ENCODE assay signal across 21 cellular contexts in the genomic region with DNA sequence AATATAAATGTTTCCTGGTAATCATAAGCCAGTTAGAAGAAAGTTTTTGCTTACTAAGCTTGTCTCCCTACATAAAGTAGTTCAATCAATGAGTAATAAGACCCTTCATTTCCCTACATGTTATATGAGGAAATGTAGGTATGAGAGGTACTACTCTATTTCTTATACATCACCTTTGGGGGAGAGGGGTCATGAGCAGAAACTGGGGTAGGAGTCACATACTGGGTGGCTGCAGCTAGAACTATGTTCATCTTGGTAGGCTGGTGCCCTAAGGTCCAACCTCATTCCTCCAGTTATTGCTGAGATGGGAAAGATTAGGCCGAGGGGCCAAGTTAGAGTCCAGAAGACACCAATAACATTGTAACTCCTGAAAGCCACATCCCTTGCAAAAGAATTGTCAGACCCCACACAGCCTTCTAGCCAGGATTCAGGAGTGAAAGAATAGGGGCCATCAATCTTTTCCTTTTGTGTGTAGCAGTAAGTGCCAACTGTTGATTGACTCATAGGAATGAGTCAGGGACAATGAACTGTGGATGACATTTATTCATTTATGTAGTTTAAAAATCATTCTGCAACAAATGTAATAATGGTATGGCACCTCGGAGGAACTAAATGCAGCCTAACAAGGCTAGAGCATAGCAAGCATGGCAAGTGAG. TPM values are rescaled to one million over a fixed set of nuclear protein-coding genes. Genes with fewer than 3 reads are reported as not detected.
DNase-seq lines count a peak whose midpoint lies in the region; FAIRE-seq and TF ChIP-seq lines count a peak whose summit lies in the region.
"Had no signal": no experiment of that assay in that cellular context is flagged by ENCODE, and none has a peak within 500 bp of the region (broad histone marks: within the 10 kb centered on the region; RNA-seq: fewer than 3 reads in every experiment).

No MANE protein-coding gene starts in this region.

- H3K9ac ChIP-seq in astrocyte (ENCODE audit: low read length) = no peak overlapping the region

- H3K4me1 ChIP-seq in astrocyte (ENCODE audit: insufficient read depth, low read length) = peaks cover 5% of the 10 kb centered on the region

- H3K4me1 Mint-ChIP-seq in astrocyte (ENCODE audit: low read depth, unreplicated experiment) = peaks cover 3% of the 10 kb centered on the region
- H3K4me1 Mint-ChIP-seq: activated CD4-positive, alpha-beta T cell treated with anti-CD3 and anti-CD28 coated beads, Interleukin-2, amount 10 ng/mL, durations not matched to agents 24 days and 14 days; B cell; natural killer cell had no signal

- H3K4me3 ChIP-seq in astrocyte (ENCODE audit: insufficient read depth, low read depth, low read length) = no peak overlapping the region
- H3K4me3 ChIP-seq: GM12878, skin epidermis had no signal

- no peaks in the 10 kb centered on the region for H3K79me2 ChIP-seq in astrocyte (ENCODE audit: insufficient read depth, low read length)

- H3K9me3 Mint-ChIP-seq in astrocyte (ENCODE audit: unreplicated experiment) = peaks cover 2% of the 10 kb centered on the region
- H3K9me3 Mint-ChIP-seq: natural killer cell had no signal

- no peaks in the 10 kb centered on the region for H3K27me3 Mint-ChIP-seq in astrocyte (ENCODE audit: low read depth, unreplicated experiment)

- H4K20me1 ChIP-seq in astrocyte (ENCODE audit: insufficient read depth, low read length) = no peaks in the 10 kb centered on the region

- no peaks in the 10 kb centered on the region for H3K36me3 Mint-ChIP-seq in astrocyte (ENCODE audit: low read depth, unreplicated experiment)
- H3K36me3 Mint-ChIP-seq: natural killer cell had no signal

- peak overlapping the region; percentile 20 for H3K4me2 ChIP-seq in astrocyte (ENCODE audit: low read length)

- no peaks in the 10 kb centered on the region for H3K9me3 ChIP-seq in astrocyte (ENCODE audit: insufficient read depth, low read depth, low read length)

- no peak overlapping the region for H2AFZ ChIP-seq in astrocyte (ENCODE audit: low read depth, low read length)

- no peak for TF ChIP-seq CTCF in astrocyte (IDR thresholded peaks at IDR 0.05; ENCODE audit: insufficient read depth, low read depth, low read length)

- no peaks in the 10 kb centered on the region for H3K36me3 ChIP-seq in astrocyte (ENCODE audit: insufficient read depth, low read length)

- H3K27ac ChIP-seq in astrocyte (ENCODE audit: low read depth, low read length) = no peak overlapping the region
- H3K27ac ChIP-seq: skin epidermis had no signal

- DNase-seq in EL (peak; percentile 35), HPDE6-E6E7 (ENCODE audit: extremely low spot score) (peak; percentile 43), astrocyte (ENCODE audit: low read depth) (peak; percentile 30), iris pigment epithelial cell (ENCODE audit: low read depth) (peak; percentile 36), DMS53 (lab: John Stamatoyannopoulos, UW) (no peak), mucosa of gallbladder (ENCODE audit: low spot score) (no peak)
- no peak for DNase-seq in stimulated activated CD4-positive, alpha-beta T cell treated with anti-CD3 and anti-CD28 coated beads, Interleukin-4, amount 100 ng/mL, for 24 hours
- no peak for DNase-seq in activated CD4-positive, alpha-beta T cell treated with anti-CD3 and anti-CD28 coated beads, Interleukin-2, amount 50 U/mL, for 4 hours
- DNase-seq: activated CD4-positive, alpha-beta T cell treated with anti-CD3 and anti-CD28 coated beads, Interleukin-2, amount 10 ng/mL, durations not matched to agents 24 days and 14 days; caudate nucleus; hippocampal formation; kidney; mesenchymal stem cell; natural killer cell; NCI-H146; stimulated activated CD4-positive, alpha-beta T cell treated with anti-CD3 and anti-CD28 coated beads, Interleukin-2, amount 100 ng/mL, for 48 hours; substantia nigra had no signal

- H3K4me3 Mint-ChIP-seq in astrocyte (ENCODE audit: unreplicated experiment) = no peak overlapping the region
- H3K4me3 Mint-ChIP-seq: activated CD4-positive, alpha-beta T cell treated with anti-CD3 and anti-CD28 coated beads, Interleukin-2, amount 10 ng/mL, durations not matched to agents 24 days and 14 days; B cell; natural killer cell had no signal

- H3K27ac Mint-ChIP-seq in astrocyte (ENCODE audit: unreplicated experiment) = no peak overlapping the region
- H3K27ac Mint-ChIP-seq: activated CD4-positive, alpha-beta T cell treated with anti-CD3 and anti-CD28 coated beads, Interleukin-2, amount 10 ng/mL, durations not matched to agents 24 days and 14 days; B cell; natural killer cell had no signal

- FAIRE-seq in astrocyte (lab: Jason Lieb, UNC) = no peak
- FAIRE-seq: G401.6, GM12878, kidney had no signal

- H3K27me3 ChIP-seq in astrocyte (ENCODE audit: insufficient read depth, low read length) = no peaks in the 10 kb centered on the region

RNA-seq across cellular contexts. Expression of gene SREK1, which starts 21.6 kb away (rescaled TPM):
- 58.4 and 66.1 TPM in 2 replicates for total RNA-seq in astrocyte
- total RNA-seq in mucosa of gallbladder = 54.1 TPM

Comparison
In these comparisons a context has a peak if more than half of its experiments do, and no peak if none do; other contexts are left out.
1. DNase-seq: peak in EL (single experiment), HPDE6-E6E7 (single experiment), astrocyte (single experiment) and iris pigment epithelial cell (single experiment); none in stimulated activated CD4-positive, alpha-beta T cell treated with anti-CD3 and anti-CD28 coated beads, Interleukin-4, amount 100 ng/mL, for 24 hours (single experiment), activated CD4-positive, alpha-beta T cell treated with anti-CD3 and anti-CD28 coated beads, Interleukin-2, amount 50 U/mL, for 4 hours (0 of 2), DMS53 (single experiment) and mucosa of gallbladder (single experiment).